ENCODE assay signal across 8 cellular contexts in genomic region chr16:57091990-57092785, GRCh38. TPM values are rescaled to one million over a fixed set of nuclear protein-coding genes. Genes with fewer than 3 reads are reported as not detected.
A peak's percentile ranks its signal among the peaks of the same experiment; 100 is the strongest.
DNase-seq lines count a peak whose midpoint lies in the region; ATAC-seq, FAIRE-seq and TF ChIP-seq lines count a peak whose summit lies in the region.

CPNE2 (plus strand) TSS chr16:57092583; CDS start chr16:57110743, 18,160 bp downstream.

- H3K27me3 Mint-ChIP-seq in naive thymus-derived CD8-positive, alpha-beta T cell, result peaks cover 0 to 3% (median 0%) of the 10 kb centered on the region in 5 donors
- H3K27me3 Mint-ChIP-seq in type B pancreatic cell, result peaks cover 6% of the 10 kb centered on the region

- ATAC-seq in GM21786 (IDR thresholded peaks at IDR 0.05; ENCODE audit: unreplicated experiment), result peak; percentile 47
- peak; percentile 58 to 72 for ATAC-seq in naive thymus-derived CD8-positive, alpha-beta T cell

- FAIRE-seq in frontal cortex (lab: Jason Lieb, UNC), result no peak

- DNase-seq in DMS53 (lab: John Stamatoyannopoulos, UW), result peak; percentile 80
- peak; percentile 48 for DNase-seq in NCI-H2171 (lab: John Stamatoyannopoulos, UW)
- DNase-seq in activated naive CD4-positive, alpha-beta T cell treated with Interleukin-2 at 50 U/mL for 16 hours, result peak; percentile 11
- DNase-seq in frontal cortex (ENCODE audit: low spot score in 2 of 2), result peak; percentile 92 to 95
- DNase-seq in naive thymus-derived CD8-positive, alpha-beta T cell, result peak in 3 of 10 donors; percentile 19 to 32 (median 26)
- no peak for DNase-seq in type B pancreatic cell (ENCODE audit: extremely low spot score, unreplicated experiment)
- DNase-seq in KG1 (lab: John Stamatoyannopoulos, UW), result no peak

- no peaks in the 10 kb centered on the region for H3K9me3 Mint-ChIP-seq in naive thymus-derived CD8-positive, alpha-beta T cell
- H3K9me3 Mint-ChIP-seq in type B pancreatic cell, result no peaks in the 10 kb centered on the region

- no peaks in the 10 kb centered on the region for H3K36me3 Mint-ChIP-seq in naive thymus-derived CD8-positive, alpha-beta T cell
- no peaks in the 10 kb centered on the region for H3K36me3 Mint-ChIP-seq in type B pancreatic cell

- H3K4me3 Mint-ChIP-seq in naive thymus-derived CD8-positive, alpha-beta T cell, result peak within 1 kb of the TSS; percentile 72 to 88 (median 77)
- H3K4me3 Mint-ChIP-seq in type B pancreatic cell, result peak within 1 kb of the TSS; percentile 90

- POLR2A ChIA-PET in naive thymus-derived CD8-positive, alpha-beta T cell (lab: Charles Lee), result interaction anchor here (0.6 to 2.5 kb wide), 12 partner anchors 9 to 142 kb away, joined by 3 to 12 read pairs (median 3); partner anchors contain the start of genes NLRC5, PSME3IP1 and RSPRY1

- TF ChIP-seq CTCF in type B pancreatic cell (conservative IDR thresholded peaks at IDR 0.05), result no peak

- peaks cover 7 to 19% (median 13%) of the 10 kb centered on the region in 4 donors for H3K4me1 Mint-ChIP-seq in naive thymus-derived CD8-positive, alpha-beta T cell
- H3K4me1 Mint-ChIP-seq in type B pancreatic cell (ENCODE audit: unreplicated experiment), result peaks cover 13% of the 10 kb centered on the region

- peak within 1 kb of the TSS in 6 of 10 donors; percentile 6 to 76 (median 36) for H3K27ac Mint-ChIP-seq in naive thymus-derived CD8-positive, alpha-beta T cell
- peak within 1 kb of the TSS; percentile 88 for H3K27ac Mint-ChIP-seq in type B pancreatic cell

RNA-seq across cellular contexts. Expression of gene CPNE2, which starts in this region (rescaled TPM):
- total RNA-seq in frontal cortex (44.8 TPM), type B pancreatic cell (ENCODE audit: low replicate concordance) (28.8 and 32.0 TPM in 2 replicates)
- total RNA-seq in naive thymus-derived CD8-positive, alpha-beta T cell, result 10 to 100 TPM in 1 of 2 experiments, 1 to 10 TPM in 1; 9.6 to 10.3 TPM
- polyA plus RNA-seq in naive thymus-derived CD8-positive, alpha-beta T cell, result 10 to 100 TPM; 26.8 to 60.4 (median 30.4) TPM

Comparison
In these comparisons a context has a peak if more than half of its experiments do, and no peak if none do; other contexts are left out.
1. DNase-seq: peak in DMS53 (single experiment), NCI-H2171 (single experiment), activated naive CD4-positive, alpha-beta T cell treated with Interleukin-2 at 50 U/mL for 16 hours (single experiment) and frontal cortex (2 of 2); none in type B pancreatic cell (single experiment) and KG1 (single experiment).